2 cellular contexts compared by ENCODE assay signal in the genomic region with DNA sequence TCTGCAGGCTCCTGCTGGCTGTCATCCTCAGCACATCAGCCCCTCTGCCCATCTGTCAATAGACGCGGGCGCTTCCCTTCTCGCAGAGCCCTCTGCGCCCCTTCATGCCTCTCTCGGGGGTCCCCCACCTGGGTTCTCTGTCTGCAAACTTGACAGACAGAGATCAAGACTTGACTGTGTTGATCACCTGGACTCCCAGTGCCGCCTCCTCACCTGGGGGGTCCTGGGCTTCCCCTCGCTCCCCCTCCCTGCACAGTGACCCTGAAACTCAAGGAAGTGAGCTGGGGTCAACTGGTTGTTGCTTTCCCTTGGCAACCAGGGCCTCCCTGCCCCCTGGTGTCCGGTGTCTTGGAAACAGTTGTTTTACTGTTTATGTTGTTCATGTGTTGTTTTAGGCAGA.
TF ChIP-seq lines count a peak whose summit lies in the region.

No MANE protein-coding gene starts in this region.

TF ChIP-seq in SK-N-SH, 30 proteins besides CTCF, POLR2A, EP300 and RAD21 (continued from another document):
- no peak for TF ChIP-seq REST (IDR thresholded peaks at IDR 0.05; ENCODE audit: low read depth, low read length)

TF ChIP-seq in SK-N-SH treated with all-trans-retinoic acid at 6 μM for 48 hours, 23 proteins besides CTCF, POLR2A, EP300 and RAD21 (continued from another document):
- TF ChIP-seq PPARA (CRISPR knock-in tag; IDR thresholded peaks at IDR 0.05; ENCODE audit: borderline replicate concordance) (no peak), OSR1 (CRISPR knock-in tag; IDR thresholded peaks at IDR 0.05) (no peak)
